14 cellular contexts compared by ENCODE assay signal in the genomic region with DNA sequence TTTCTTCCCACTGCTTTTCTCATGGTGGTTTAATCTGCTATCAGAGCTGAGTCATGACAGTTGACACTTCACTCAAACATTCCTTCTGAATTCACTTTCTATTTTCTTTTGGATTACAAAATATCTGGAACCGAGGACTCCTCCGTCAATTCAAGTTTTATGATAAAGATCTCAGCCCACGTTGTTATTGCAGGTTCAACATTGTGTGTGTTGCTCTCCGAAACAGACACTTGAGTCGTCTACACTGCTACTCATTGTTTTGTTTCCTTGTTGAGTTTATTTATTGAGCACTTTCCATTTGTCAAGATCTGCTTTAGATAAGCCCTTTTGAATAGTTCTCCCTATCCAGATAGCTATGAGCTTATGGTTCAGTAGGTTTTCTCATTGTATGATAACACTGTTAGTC.
DNase-seq lines count a peak whose midpoint lies in the region; TF ChIP-seq lines count a peak whose summit lies in the region.
"Had no signal": no experiment of that assay in that cellular context is flagged by ENCODE, and none has a peak within 500 bp of the region (broad histone marks: within the 10 kb centered on the region; RNA-seq: fewer than 3 reads in every experiment).

No MANE protein-coding gene starts in this region.

- H3K9ac ChIP-seq in parathyroid adenoma, result no peak overlapping the region

- H3K4me3 ChIP-seq in HEK293 (ENCODE audit: low read depth, low read length) (no peak overlapping the region), epithelial cell of esophagus (ENCODE audit: low read length) (no peak overlapping the region), parathyroid adenoma (ENCODE audit: low read depth, low read length) (no peak overlapping the region)
- H3K4me3 ChIP-seq: adrenal gland, testis had no signal

- no peaks in the 10 kb centered on the region for H3K79me2 ChIP-seq in parathyroid adenoma

- no peaks in the 10 kb centered on the region for H3K27me3 ChIP-seq in parathyroid adenoma (ENCODE audit: control insufficient read depth, insufficient read depth, low read length)
- H3K27me3 ChIP-seq: adrenal gland, testis had no signal

- TF ChIP-seq CTCF in HEK293 (tag by site-specific recombination; IDR thresholded peaks at IDR 0.05) (no peak), epithelial cell of esophagus (IDR thresholded peaks at IDR 0.05; ENCODE audit: insufficient read depth, low read depth, low read length, missing control alignments) (no peak), parathyroid adenoma (IDR thresholded peaks at IDR 0.05) (no peak)

- H3K4me2 ChIP-seq in parathyroid adenoma (ENCODE audit: low read length), result peak overlapping the region; percentile 9

- no peak overlapping the region for H2AFZ ChIP-seq in parathyroid adenoma

- H3K36me3 ChIP-seq in HEK293 (ENCODE audit: control insufficient read depth in 2 of 2, insufficient read depth in 1 of 2, low read length in 2 of 2) (no peaks in the 10 kb centered on the region), parathyroid adenoma (ENCODE audit: control insufficient read depth, insufficient read depth, low read length) (no peaks in the 10 kb centered on the region)
- H3K36me3 ChIP-seq: adrenal gland had no signal

- no peaks in the 10 kb centered on the region for H3K4me1 ChIP-seq in HEK293 (ENCODE audit: control insufficient read depth, insufficient read depth, low read length)
- H3K4me1 ChIP-seq in parathyroid adenoma, result no peaks in the 10 kb centered on the region
- H3K4me1 ChIP-seq: adrenal gland, testis had no signal

- POLR2A ChIA-PET in HEK293 (lab: Yijun Ruan, JAX), result no interaction called here

- no peaks in the 10 kb centered on the region for H3K9me3 ChIP-seq in HEK293 (ENCODE audit: control insufficient read depth, insufficient read depth, low read depth, low read length)
- H3K9me3 ChIP-seq in parathyroid adenoma (ENCODE audit: control insufficient read depth, low read length), result no peaks in the 10 kb centered on the region
- H3K9me3 ChIP-seq: adrenal gland, testis had no signal

- no peak overlapping the region for H3K27ac ChIP-seq in HEK293 (ENCODE audit: extremely low read depth, low read depth, low read length)
- no peak overlapping the region for H3K27ac ChIP-seq in parathyroid adenoma
- H3K27ac ChIP-seq: adrenal gland, testis had no signal

- CTCF ChIA-PET in HEK293 (lab: Yijun Ruan, JAX), result interaction anchor here (0.5 to 1.4 kb wide), 2 partner anchors 17 to 221 kb away, joined by 3 read pairs; no protein-coding TSS in a partner anchor

- DNase-seq in NCI-H345 treated with DMSO at 0.1 percent for 48 hours (lab: John Stamatoyannopoulos, UW; ENCODE audit: unreplicated experiment) (peak; percentile 54), epithelial cell of esophagus (ENCODE audit: low read depth) (peak; percentile 20), GM19238 (ENCODE audit: insufficient read length, low spot score) (no peak), NK-92 (lab: John Stamatoyannopoulos, UW; ENCODE audit: unreplicated experiment) (no peak), SIG-M5 (lab: John Stamatoyannopoulos, UW) (no peak)
- DNase-seq: activated CD4-positive, alpha-beta T cell treated with anti-CD3 and anti-CD28 coated beads, Interleukin-2, amount 10 ng/mL, durations not matched to agents 7 days and 5 days; activated gamma-delta T cell; adrenal gland; kidney; NCI-H146; stimulated activated CD4-positive, alpha-beta T cell treated with anti-CD3 and anti-CD28 coated beads, Interleukin-12 subunit alpha, Interleukin-12 subunit beta, amount 100 ng/mL, for 4 hours; testis had no signal

TF ChIP-seq in HEK293, 187 proteins besides CTCF, POLR2A, EP300 and RAD21:
- TF ChIP-seq ZNF514 (tag by site-specific recombination; IDR thresholded peaks at IDR 0.05) (no peak), TRIM28 (IDR thresholded peaks at IDR 0.05; ENCODE audit: borderline replicate concordance, low read length) (peak; percentile 89), ZNF521 (tag by site-specific recombination; IDR thresholded peaks at IDR 0.05) (no peak)
TF ChIP-seq in HEK293: peak in this region for 1.

Comparison
In these comparisons a context has a peak if more than half of its experiments do, and no peak if none do; other contexts are left out.
1. DNase-seq: peak in NCI-H345 treated with DMSO at 0.1 percent for 48 hours (single experiment) and epithelial cell of esophagus (single experiment); none in GM19238 (single experiment), NK-92 (single experiment) and SIG-M5 (single experiment).